ENCODE assay signal across 8 cellular contexts in the genomic region with DNA sequence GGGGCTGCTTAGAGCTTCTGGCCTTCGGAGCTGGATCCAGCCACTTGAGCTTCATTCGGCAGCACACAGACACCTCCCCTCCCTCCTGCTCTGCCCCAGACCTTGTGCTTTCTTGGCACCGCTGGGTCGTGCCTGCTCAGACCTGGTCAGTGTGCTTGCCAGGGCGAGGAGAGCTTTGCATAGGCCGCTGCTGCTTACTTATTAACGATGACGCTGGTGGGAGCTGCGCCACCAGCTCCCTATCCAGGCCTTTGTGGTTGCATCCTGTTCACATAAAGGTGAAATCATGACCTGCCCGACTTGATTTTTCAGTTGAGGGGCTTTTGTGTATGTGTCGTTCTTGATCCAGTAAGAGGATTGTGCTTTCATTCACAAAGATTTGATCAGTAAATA.
DNase-seq lines count a peak whose midpoint lies in the region; ATAC-seq and TF ChIP-seq lines count a peak whose summit lies in the region.

No MANE protein-coding gene starts in this region.

- no peak overlapping the region for H3K4ac ChIP-seq in mesendoderm (ENCODE audit: low read depth, low read length)

- no peak overlapping the region for H3K9ac ChIP-seq in mesendoderm (ENCODE audit: low read length)

- H3K4me3 ChIP-seq in mesendoderm (ENCODE audit: low read length) = no peak overlapping the region

- ATAC-seq in GM19023 (IDR thresholded peaks at IDR 0.05; ENCODE audit: unreplicated experiment) (peak; percentile 58), HG03457 (IDR thresholded peaks at IDR 0.05; ENCODE audit: unreplicated experiment) (peak; percentile 52)

- H3K27ac ChIP-seq in 22Rv1 (peak overlapping the region; percentile 67), angular gyrus (ENCODE audit: low read depth, low read length) (peak overlapping the region; percentile 24), mesendoderm (ENCODE audit: low read depth, low read length) (no peak overlapping the region)

- no peak for TF ChIP-seq CTCF in 22Rv1 (IDR thresholded peaks at IDR 0.05)

- peaks cover 6% of the 10 kb centered on the region for H3K79me1 ChIP-seq in mesendoderm (ENCODE audit: low read length)

- no peak overlapping the region for H3K56ac ChIP-seq in mesendoderm (ENCODE audit: low read length)

- no peaks in the 10 kb centered on the region for H3K27me3 ChIP-seq in mesendoderm (ENCODE audit: insufficient read depth, low read length, poor library complexity)

- H3K18ac ChIP-seq in mesendoderm (ENCODE audit: low read length) = no peak overlapping the region

- no peak overlapping the region for H2BK15ac ChIP-seq in mesendoderm (replicated peaks; ENCODE audit: low read depth)

- no peak for DNase-seq in mesendoderm
- DNase-seq in HuH-7 (ENCODE audit: low spot score) = no peak
- no peak for DNase-seq in A172 (ENCODE audit: low spot score)
- no peak for DNase-seq in GF-D8 (lab: John Stamatoyannopoulos, UW)

- H3K23ac ChIP-seq in mesendoderm (ENCODE audit: low read length) = peak overlapping the region; percentile 85

- no peak overlapping the region for H2BK5ac ChIP-seq in mesendoderm (ENCODE audit: low read length)

- peaks cover 4% of the 10 kb centered on the region for H3K4me1 ChIP-seq in mesendoderm (ENCODE audit: control insufficient read depth, low read depth, low read length)

- H4K5ac ChIP-seq in mesendoderm (ENCODE audit: low read length) = no peak overlapping the region

- no peak overlapping the region for H3K4me2 ChIP-seq in mesendoderm (ENCODE audit: low read length)

- H4K8ac ChIP-seq in mesendoderm (ENCODE audit: low read depth, low read length) = no peak overlapping the region

- H2BK120ac ChIP-seq in mesendoderm (ENCODE audit: low read depth, low read length) = no peak overlapping the region

- no peak overlapping the region for H2AK5ac ChIP-seq in mesendoderm (ENCODE audit: low read length)

- H3K36me3 ChIP-seq in mesendoderm (ENCODE audit: control insufficient read depth, insufficient read depth, low read length) = no peaks in the 10 kb centered on the region

- no peaks in the 10 kb centered on the region for H3K79me2 ChIP-seq in mesendoderm (ENCODE audit: control insufficient read depth, insufficient read depth, low read length)

- no CpG with 5 or more reads among the region's 11 CpGs for WGBS in mesendoderm (ENCODE audit: extremely low coverage, insufficient coverage, low lambda C conversion rate)
